In the genomic region with DNA sequence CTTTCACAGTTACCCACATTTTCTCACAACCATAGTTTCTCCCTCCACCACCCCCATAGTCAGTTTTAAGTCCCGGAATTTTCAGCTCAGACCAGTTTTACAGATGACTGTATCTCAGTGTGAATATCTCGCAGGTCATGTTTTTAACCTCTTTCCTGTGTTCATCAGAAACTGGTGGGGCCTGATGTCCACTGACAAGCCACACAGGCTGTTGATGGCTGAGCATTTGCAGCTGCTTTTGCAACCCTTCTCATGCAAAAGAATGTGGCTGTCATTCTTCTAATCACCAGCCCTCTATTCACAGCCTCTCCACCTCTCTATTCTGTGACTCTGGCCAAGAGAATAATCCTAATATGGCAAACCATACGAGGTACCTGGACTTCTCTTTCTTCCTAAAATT, we compare ENCODE assay signal across 14 cellular contexts. TPM values are rescaled to one million over a fixed set of nuclear protein-coding genes. Genes with fewer than 3 reads are reported as not detected.
DNase-seq lines count a peak whose midpoint lies in the region; ATAC-seq and TF ChIP-seq lines count a peak whose summit lies in the region.
"Had no signal": no experiment of that assay in that cellular context is flagged by ENCODE, and none has a peak within 500 bp of the region (broad histone marks: within the 10 kb centered on the region; RNA-seq: fewer than 3 reads in every experiment).

No MANE protein-coding gene starts in this region.

- H3K9ac ChIP-seq in MM.1S (ENCODE audit: low read length): peak overlapping the region; percentile 40

- no peak for ATAC-seq in CD8-positive, alpha-beta T cell
- ATAC-seq in GM21576 (IDR thresholded peaks at IDR 0.05; ENCODE audit: unreplicated experiment) (peak; percentile 39), GM21825 (IDR thresholded peaks at IDR 0.05; ENCODE audit: unreplicated experiment) (no peak), GM21786 (IDR thresholded peaks at IDR 0.05; ENCODE audit: unreplicated experiment) (no peak), foreskin keratinocyte (no peak)

- no peak for TF ChIP-seq CTCF in CD8-positive, alpha-beta T cell (IDR thresholded peaks at IDR 0.05)
- TF ChIP-seq CTCF in MM.1S (IDR thresholded peaks at IDR 0.05; ENCODE audit: low read length) (no peak), left ventricle myocardium inferior (IDR thresholded peaks at IDR 0.05; ENCODE audit: borderline replicate concordance) (no peak), foreskin keratinocyte (conservative IDR thresholded peaks at IDR 0.05) (no peak)

- H3K4me2 ChIP-seq in MM.1S (ENCODE audit: low read depth, low read length): peak overlapping the region; percentile 59
- H3K4me2 ChIP-seq: smooth muscle cell had no signal

- H3K27ac Mint-ChIP-seq in CD8-positive, alpha-beta T cell: peak overlapping the region; percentile 39

- H3K9me3 ChIP-seq in CD8-positive, alpha-beta T cell (ENCODE audit: low read length): no peaks in the 10 kb centered on the region
- H3K9me3 ChIP-seq in MM.1S (replicated peaks; ENCODE audit: insufficient read depth, low read length) (no peaks in the 10 kb centered on the region), left ventricle myocardium inferior (replicated peaks) (no peaks in the 10 kb centered on the region)
- H3K9me3 ChIP-seq: uterus had no signal

- H3K36me3 Mint-ChIP-seq in CD8-positive, alpha-beta T cell: peaks cover 68% of the 10 kb centered on the region

- peaks cover 10% of the 10 kb centered on the region for H3K4me1 ChIP-seq in CD8-positive, alpha-beta T cell (ENCODE audit: insufficient read depth, low read length)
- H3K4me1 ChIP-seq in MM.1S (ENCODE audit: low read length): peaks cover 60% of the 10 kb centered on the region
- peaks cover 69% of the 10 kb centered on the region for H3K4me1 ChIP-seq in left ventricle myocardium inferior
- no peaks in the 10 kb centered on the region for H3K4me1 ChIP-seq in foreskin keratinocyte
- H3K4me1 ChIP-seq: uterus had no signal

- peaks cover 45% of the 10 kb centered on the region for H3F3A ChIP-seq in MM.1S (ENCODE audit: insufficient read depth, low read length)

- no peak overlapping the region for H3K4me3 ChIP-seq in CD8-positive, alpha-beta T cell (ENCODE audit: low read depth, low read length)
- peak overlapping the region; percentile 9; the same call in 1 of the 2 replicates for H3K4me3 ChIP-seq in MM.1S (ENCODE audit: low read length)
- no peak overlapping the region for H3K4me3 ChIP-seq in left ventricle myocardium inferior
- H3K4me3 ChIP-seq: smooth muscle cell, uterus had no signal

- POLR2A ChIA-PET in CD8-positive, alpha-beta T cell (lab: Charles Lee): no interaction called here

- H4K20me1 ChIP-seq in MM.1S (ENCODE audit: insufficient read depth, low read length): no peaks in the 10 kb centered on the region

- intact Hi-C loops in CD8-positive, alpha-beta T cell (cut with DNase I, micrococcal nuclease): loop anchor here in 1 of 2 experiments (10.0 kb wide), 1 partner anchor 1765 kb away; the partner anchor contains the start of gene SIAH2
- intact Hi-C loops in left ventricle myocardium inferior (cut with micrococcal nuclease): no loop called here

- H3K27ac ChIP-seq in CD8-positive, alpha-beta T cell (ENCODE audit: low read depth, low read length): no peak overlapping the region
- H3K27ac ChIP-seq in MM.1S (ENCODE audit: low read length) (peak overlapping the region; percentile 94), left ventricle myocardium inferior (replicated peaks) (peak overlapping the region; percentile 65), foreskin keratinocyte (no peak overlapping the region)

- H3K36me3 ChIP-seq in CD8-positive, alpha-beta T cell (ENCODE audit: insufficient read depth, low read length): peaks cover 4% of the 10 kb centered on the region
- no peaks in the 10 kb centered on the region; the same call in 1 of the 2 replicates for H3K36me3 ChIP-seq in MM.1S (replicated peaks; ENCODE audit: insufficient read depth, low read length)
- peaks cover 37% of the 10 kb centered on the region for H3K36me3 ChIP-seq in left ventricle myocardium inferior
- H3K36me3 ChIP-seq: uterus had no signal

- H3K4me3 Mint-ChIP-seq in CD8-positive, alpha-beta T cell: no peak overlapping the region

- CTCF ChIA-PET in CD8-positive, alpha-beta T cell (lab: Charles Lee): no interaction called here

- DNase-seq in CD8-positive, alpha-beta T cell: no peak
- DNase-seq in MM.1S (peak; percentile 63), left ventricle myocardium inferior (no peak), foreskin keratinocyte (no peak), HK-2 (ENCODE audit: unreplicated experiment) (no peak)
- DNase-seq: H9, islet precursor cell, NCI-H446 treated with DMSO at 0.1 percent for 48 hours, SHP77 treated with DMSO at 0.1 percent for 48 hours, uterus had no signal

- no peak overlapping the region for H2AFZ ChIP-seq in MM.1S (ENCODE audit: low read length)

- no peaks in the 10 kb centered on the region for H3K9me2 ChIP-seq in MM.1S (replicated peaks; ENCODE audit: insufficient read depth, low read length)

- peaks cover 38% of the 10 kb centered on the region for H3K4me1 Mint-ChIP-seq in CD8-positive, alpha-beta T cell (ENCODE audit: low read depth)

- H3K9me3 Mint-ChIP-seq in CD8-positive, alpha-beta T cell: no peaks in the 10 kb centered on the region
- H3K9me3 Mint-ChIP-seq: H9 had no signal

- H3K79me2 ChIP-seq in MM.1S (ENCODE audit: low read length): peaks cover 32% of the 10 kb centered on the region

- no peaks in the 10 kb centered on the region for H3K27me3 Mint-ChIP-seq in CD8-positive, alpha-beta T cell (ENCODE audit: low read depth)

- no peaks in the 10 kb centered on the region for H3K27me3 ChIP-seq in CD8-positive, alpha-beta T cell (ENCODE audit: insufficient read depth, low read length)
- no peaks in the 10 kb centered on the region for H3K27me3 ChIP-seq in MM.1S (replicated peaks; ENCODE audit: insufficient read depth, low read length)
- H3K27me3 ChIP-seq in left ventricle myocardium inferior (ENCODE audit: low read depth): no peaks in the 10 kb centered on the region
- H3K27me3 ChIP-seq in foreskin keratinocyte: no peaks in the 10 kb centered on the region
- H3K27me3 ChIP-seq: uterus had no signal

RNA-seq across cellular contexts. Expression of gene GYG1, which starts 8.5 kb away (rescaled TPM):
- total RNA-seq in CD8-positive, alpha-beta T cell: 10 to 100 TPM; 29.4 to 35.2 TPM
- total RNA-seq in left ventricle myocardium inferior (155 TPM), foreskin keratinocyte (22.2 and 25.3 TPM in 2 replicates)
- 22.1 and 24.9 TPM in 2 replicates for polyA plus RNA-seq in foreskin keratinocyte

Comparison
In these comparisons a context has a peak if more than half of its experiments do, and no peak if none do; other contexts are left out.
1. H3K27ac ChIP-seq: peak in MM.1S (single experiment) and left ventricle myocardium inferior (single experiment); none in CD8-positive, alpha-beta T cell (single experiment) and foreskin keratinocyte (single experiment).